ENCODE assay signal across 23 cellular contexts in the genomic region with DNA sequence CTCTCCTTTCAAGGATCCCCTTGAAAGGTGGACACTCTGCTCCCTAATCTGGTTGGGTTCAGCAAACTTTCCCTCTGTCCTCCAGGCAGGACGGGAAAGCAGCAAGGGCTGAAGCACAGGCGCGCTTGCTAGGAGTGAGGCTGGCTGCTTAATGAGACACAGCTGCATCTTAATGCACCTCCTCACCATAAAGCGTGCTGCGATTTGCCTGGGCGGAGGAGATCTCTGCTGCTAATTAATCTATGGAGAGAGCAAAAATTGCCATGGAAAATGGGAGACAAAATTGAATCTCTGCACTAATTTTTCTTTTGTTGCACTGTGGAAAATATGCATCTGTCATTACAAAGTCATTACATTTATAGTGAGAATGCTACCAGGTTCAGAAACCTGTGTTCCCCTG. TPM values are rescaled to one million over a fixed set of nuclear protein-coding genes. Genes with fewer than 3 reads are reported as not detected.
A peak's percentile ranks its signal among the peaks of the same experiment; 100 is the strongest.
DNase-seq lines count a peak whose midpoint lies in the region; ATAC-seq and TF ChIP-seq lines count a peak whose summit lies in the region.
"Had no signal": no experiment of that assay in that cellular context is flagged by ENCODE, and none has a peak within 500 bp of the region (broad histone marks: within the 10 kb centered on the region; RNA-seq: fewer than 3 reads in every experiment).

No MANE protein-coding gene starts in this region.

- ATAC-seq in activated CD8-positive, alpha-beta T cell treated with anti-CD3 and anti-CD28 coated beads for 36 hours: no peak
- no peak for ATAC-seq in mucosa of descending colon

- peaks cover 49% of the 10 kb centered on the region for H3K4me1 Mint-ChIP-seq in HFFc6 (ENCODE audit: low read depth)
- peaks cover 2% of the 10 kb centered on the region for H3K4me1 Mint-ChIP-seq in endothelial cell (ENCODE audit: unreplicated experiment)
- H3K4me1 Mint-ChIP-seq in nephron progenitor cell: peaks cover 12% of the 10 kb centered on the region
- H3K4me1 Mint-ChIP-seq in activated CD8-positive, alpha-beta T cell treated with anti-CD3 and anti-CD28 coated beads for 36 hours (ENCODE audit: low read depth): no peaks in the 10 kb centered on the region

- H3K4me1 ChIP-seq in urinary bladder (ENCODE audit: insufficient read depth): no peaks in the 10 kb centered on the region
- no peaks in the 10 kb centered on the region for H3K4me1 ChIP-seq in mucosa of descending colon (ENCODE audit: low read depth)
- H3K4me1 ChIP-seq: BLaER1, Caco-2 had no signal

- H3K9me3 Mint-ChIP-seq in HFFc6: no peaks in the 10 kb centered on the region
- H3K9me3 Mint-ChIP-seq in endothelial cell (ENCODE audit: unreplicated experiment): no peaks in the 10 kb centered on the region
- H3K9me3 Mint-ChIP-seq in nephron progenitor cell: no peaks in the 10 kb centered on the region
- no peaks in the 10 kb centered on the region for H3K9me3 Mint-ChIP-seq in activated CD8-positive, alpha-beta T cell treated with anti-CD3 and anti-CD28 coated beads for 36 hours
- H3K9me3 Mint-ChIP-seq: CD4-positive, alpha-beta memory T cell had no signal

- peaks cover 1% of the 10 kb centered on the region; the same call in 1 of the 2 replicates for H3K27me3 Mint-ChIP-seq in HFFc6 (ENCODE audit: insufficient read depth)
- peaks cover 3% of the 10 kb centered on the region for H3K27me3 Mint-ChIP-seq in endothelial cell (ENCODE audit: unreplicated experiment)
- no peaks in the 10 kb centered on the region for H3K27me3 Mint-ChIP-seq in nephron progenitor cell (ENCODE audit: low read depth, poor library complexity)
- peaks cover 4% of the 10 kb centered on the region for H3K27me3 Mint-ChIP-seq in activated CD8-positive, alpha-beta T cell treated with anti-CD3 and anti-CD28 coated beads for 36 hours
- H3K27me3 Mint-ChIP-seq: CD4-positive, alpha-beta memory T cell had no signal

- H3K36me3 ChIP-seq in urinary bladder (ENCODE audit: insufficient read depth) (peaks cover 2% of the 10 kb centered on the region), mucosa of descending colon (ENCODE audit: low read depth) (no peaks in the 10 kb centered on the region)

- peaks cover 33% of the 10 kb centered on the region for H3K36me3 Mint-ChIP-seq in HFFc6 (ENCODE audit: low read depth)
- H3K36me3 Mint-ChIP-seq in endothelial cell (ENCODE audit: low read depth, unreplicated experiment): peaks cover 35% of the 10 kb centered on the region
- peaks cover 54% of the 10 kb centered on the region for H3K36me3 Mint-ChIP-seq in nephron progenitor cell (ENCODE audit: low read depth)
- peaks cover 53% of the 10 kb centered on the region for H3K36me3 Mint-ChIP-seq in activated CD8-positive, alpha-beta T cell treated with anti-CD3 and anti-CD28 coated beads for 36 hours (ENCODE audit: low read depth)

- H3K4me3 Mint-ChIP-seq in HFFc6 (no peak overlapping the region), endothelial cell (ENCODE audit: unreplicated experiment) (no peak overlapping the region), nephron progenitor cell (no peak overlapping the region)
- no peak overlapping the region for H3K4me3 Mint-ChIP-seq in activated CD8-positive, alpha-beta T cell treated with anti-CD3 and anti-CD28 coated beads for 36 hours
- H3K4me3 Mint-ChIP-seq: CD4-positive, alpha-beta memory T cell had no signal

- DNase-seq in HFFc6 (no peak), endothelial cell (ENCODE audit: low spot score) (no peak), nephron progenitor cell (no peak), mucosa of descending colon (no peak)
- no peak for DNase-seq in activated CD8-positive, alpha-beta T cell treated with anti-CD3 and anti-CD28 coated beads for 36 hours
- DNase-seq in stimulated activated CD4-positive, alpha-beta T cell treated with anti-CD3 and anti-CD28 coated beads, Interleukin-4, amount 100 ng/mL, for 1 hour: no peak
- DNase-seq: Caco-2; CD4-positive, alpha-beta memory T cell; DMS 273 treated with DMSO at 0.1 percent for 48 hours; DND-41; Karpas-422; MV-4-11; NCI-H1105 treated with DMSO at 0.1 percent for 48 hours; NCI-H1694; NCI-H2081; NCI-H2171; NCI-H345; NCI-H524 treated with DMSO at 0.1 percent for 48 hours; NCI-H82; Peyer's patch had no signal

- CTCF ChIA-PET in activated CD8-positive, alpha-beta T cell treated with anti-CD3 and anti-CD28 coated beads for 36 hours (lab: Charles Lee): interaction anchor here (0.7 to 1.9 kb wide), 4 partner anchors 8 to 96 kb away, joined by 3 to 4 read pairs (median 4); no protein-coding TSS in a partner anchor

- POLR2A ChIA-PET in activated CD8-positive, alpha-beta T cell treated with anti-CD3 and anti-CD28 coated beads for 36 hours (lab: Charles Lee): no interaction called here

- peak overlapping the region; percentile 25 for H3K27ac ChIP-seq in urinary bladder (ENCODE audit: low read depth)
- H3K27ac ChIP-seq: BLaER1 had no signal

- TF ChIP-seq CTCF in HFFc6 (IDR thresholded peaks at IDR 0.05): no peak
- no peak for TF ChIP-seq CTCF in endothelial cell (IDR thresholded peaks at IDR 0.05; ENCODE audit: unreplicated experiment)
- no peak for TF ChIP-seq CTCF in nephron progenitor cell (IDR thresholded peaks at IDR 0.05)
- TF ChIP-seq CTCF in activated CD8-positive, alpha-beta T cell treated with anti-CD3 and anti-CD28 coated beads for 36 hours (IDR thresholded peaks at IDR 0.05): no peak
- no peak for TF ChIP-seq CTCF in mucosa of descending colon (IDR thresholded peaks at IDR 0.05)

- H3K9me3 ChIP-seq in mucosa of descending colon: no peaks in the 10 kb centered on the region
- H3K9me3 ChIP-seq: BLaER1, Caco-2, Peyer's patch, SJSA1 had no signal

- WGBS in urinary bladder: 82% methylated on average over 6 of the region's 6 CpGs

- H3K4me3 ChIP-seq in urinary bladder (ENCODE audit: low read depth, low read length) (no peak overlapping the region), mucosa of descending colon (no peak overlapping the region)
- H3K4me3 ChIP-seq: BLaER1, Peyer's patch, SJSA1 had no signal

- intact Hi-C loops in activated CD8-positive, alpha-beta T cell treated with anti-CD3 and anti-CD28 coated beads for 36 hours (cut with micrococcal nuclease): no loop called here
- intact Hi-C loops in mucosa of descending colon (cut with DNase I, micrococcal nuclease): no loop called here

- H3K27ac Mint-ChIP-seq in HFFc6: peak overlapping the region; percentile 7
- peak overlapping the region; percentile 27 for H3K27ac Mint-ChIP-seq in endothelial cell (ENCODE audit: unreplicated experiment)
- H3K27ac Mint-ChIP-seq in nephron progenitor cell: peak overlapping the region; percentile 87
- no peak overlapping the region for H3K27ac Mint-ChIP-seq in activated CD8-positive, alpha-beta T cell treated with anti-CD3 and anti-CD28 coated beads for 36 hours

RNA-seq across cellular contexts. Expression of gene BCAR1, which starts 43.3 kb away (rescaled TPM):
- 100 to 1,000 TPM; 126 to 148 (median 130) TPM for total RNA-seq in HFFc6 (2021; fragmentation: NEBNext Ultra II Directional; extraction: Animal tissue kit (Norgen Biotek cat#: 25700))
- 182 TPM for total RNA-seq in endothelial cell (ENCODE audit: unreplicated experiment)
- total RNA-seq in urinary bladder: 24.0 TPM
- polyA plus RNA-seq in urinary bladder: 40.4 TPM
- total RNA-seq in activated CD8-positive, alpha-beta T cell treated with anti-CD3 and anti-CD28 coated beads for 36 hours: under 1 TPM; 0.34 to 0.87 TPM
- total RNA-seq in mucosa of descending colon: 100 to 1,000 TPM; 100 to 134 (median 116) TPM

Comparison
In these comparisons a context has a peak if more than half of its experiments do, and no peak if none do; other contexts are left out.
1. RNA of gene BCAR1, which starts 43.3 kb away (total RNA-seq): 182 TPM in endothelial cell (single experiment), 126 to 148 TPM in HFFc6, 100 to 134 TPM in mucosa of descending colon and 24.0 TPM in urinary bladder (single experiment); 0.34 to 0.87 TPM in activated CD8-positive, alpha-beta T cell treated with anti-CD3 and anti-CD28 coated beads for 36 hours; every median in the first group is over 10 times any median in the second.